14 cellular contexts compared by ENCODE assay signal in the genomic region with DNA sequence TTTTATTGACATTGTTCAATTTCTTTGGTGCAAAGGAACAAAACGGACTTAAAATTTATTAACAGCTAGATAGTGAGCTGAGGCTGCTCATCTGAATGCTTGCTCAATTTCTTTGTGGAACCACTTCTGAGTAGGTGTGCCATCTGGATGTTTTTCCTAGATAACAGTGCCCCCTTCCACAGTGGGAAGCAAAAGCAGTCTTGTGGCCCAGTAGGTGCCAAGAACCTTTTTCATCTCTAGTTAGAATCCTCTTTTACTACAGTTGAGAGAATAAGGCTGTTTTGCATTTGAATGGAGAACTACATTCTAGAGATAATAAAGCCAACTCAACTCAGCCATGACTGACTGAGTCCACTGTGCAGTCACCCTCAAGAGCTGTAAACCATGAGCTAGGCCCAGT. TPM values are rescaled to one million over a fixed set of nuclear protein-coding genes. Genes with fewer than 3 reads are reported as not detected.
DNase-seq lines count a peak whose midpoint lies in the region; ATAC-seq, FAIRE-seq and TF ChIP-seq lines count a peak whose summit lies in the region.
"Had no signal": no experiment of that assay in that cellular context is flagged by ENCODE, and none has a peak within 500 bp of the region (broad histone marks: within the 10 kb centered on the region; RNA-seq: fewer than 3 reads in every experiment).

No MANE protein-coding gene starts in this region.

- H3K27me3 ChIP-seq in bronchial epithelial cell (ENCODE audit: control insufficient read depth, insufficient read depth, low read length), result no peaks in the 10 kb centered on the region
- H3K27me3 ChIP-seq in smooth muscle cell (ENCODE audit: low read depth), result no peaks in the 10 kb centered on the region
- H3K27me3 ChIP-seq: right atrium auricular region, transverse colon had no signal

- FAIRE-seq in bronchial epithelial cell (lab: Jason Lieb, UNC), result no peak
- FAIRE-seq: H1 had no signal

- no peaks in the 10 kb centered on the region for H3K4me1 ChIP-seq in smooth muscle cell (ENCODE audit: low read depth)

- no peak overlapping the region for H3K9ac ChIP-seq in smooth muscle cell (ENCODE audit: low read depth)

- H3F3A ChIP-seq in smooth muscle cell (ENCODE audit: low read depth), result peaks cover 54% of the 10 kb centered on the region

- DNase-seq in NCI-H2171 treated with DMSO at 0.1 percent for 48 hours (lab: John Stamatoyannopoulos, UW) (peak; percentile 24), NCI-H2171 (lab: John Stamatoyannopoulos, UW) (no peak), NB4 (ENCODE audit: low read depth) (peak; percentile 25), bronchial epithelial cell (ENCODE audit: low read depth) (peak; percentile 90), smooth muscle cell (lab: John Stamatoyannopoulos, UW; ENCODE audit: unreplicated experiment) (no peak), COLO668 (lab: John Stamatoyannopoulos, UW; ENCODE audit: unreplicated experiment) (no peak), DMS114 treated with DMSO at 0.1 percent for 48 hours (lab: John Stamatoyannopoulos, UW; ENCODE audit: unreplicated experiment) (no peak)
- DNase-seq: CD4-positive, alpha-beta T cell; SHP77 treated with DMSO at 0.1 percent for 48 hours; stimulated activated CD4-positive, alpha-beta T cell treated with anti-CD3 and anti-CD28 coated beads, Interleukin-4, amount 100 ng/mL, for 24 hours; transverse colon had no signal

- peak overlapping the region; percentile 51 for H3K27ac ChIP-seq in smooth muscle cell (ENCODE audit: low read depth)
- H3K27ac ChIP-seq: transverse colon had no signal

- ATAC-seq in activated CD4-positive, CD25-positive, alpha-beta regulatory T cell treated with anti-CD3 and anti-CD28 coated beads, Interleukin-2, amount 50 U/mL, for 24 hours, result no peak

- no peaks in the 10 kb centered on the region for H3K79me2 ChIP-seq in smooth muscle cell (ENCODE audit: low read depth)

- 52% methylated on average over 1 of the region's 1 CpG for WGBS in smooth muscle cell (ENCODE audit: low lambda C conversion rate)

- TF ChIP-seq CTCF in NB4 (IDR thresholded peaks at IDR 0.05; ENCODE audit: low read depth, low read length) (no peak), bronchial epithelial cell (IDR thresholded peaks at IDR 0.05; ENCODE audit: insufficient read depth, low read length, severe bottlenecking) (peak; percentile 32), smooth muscle cell (IDR thresholded peaks at IDR 0.05; ENCODE audit: borderline replicate concordance, insufficient read depth, poor library complexity, severe bottlenecking) (no peak)

- H3K4me3 ChIP-seq in NB4 (ENCODE audit: low read depth, low read length), result no peak overlapping the region
- H3K4me3 ChIP-seq in bronchial epithelial cell (ENCODE audit: low read depth, low read length), result no peak overlapping the region
- no peak overlapping the region for H3K4me3 ChIP-seq in smooth muscle cell
- H3K4me3 ChIP-seq: right atrium auricular region, transverse colon had no signal

- H4K20me1 ChIP-seq in smooth muscle cell (ENCODE audit: low read depth), result peaks cover 40% of the 10 kb centered on the region

- no peak overlapping the region for H3K4me2 ChIP-seq in smooth muscle cell

- no peaks in the 10 kb centered on the region for H3K9me3 ChIP-seq in smooth muscle cell (replicated peaks; ENCODE audit: low read depth)
- H3K9me3 ChIP-seq: right atrium auricular region, transverse colon had no signal

- TF ChIP-seq POLR2A in NB4 (IDR thresholded peaks at IDR 0.05; ENCODE audit: extremely low read depth, insufficient read length), result no peak

- H3K36me3 ChIP-seq in bronchial epithelial cell (ENCODE audit: control insufficient read depth, insufficient read depth, low read length) (peaks cover 3% of the 10 kb centered on the region), smooth muscle cell (ENCODE audit: low read depth) (peaks cover 4% of the 10 kb centered on the region)
- H3K36me3 ChIP-seq: transverse colon had no signal

- no peak overlapping the region for H2AFZ ChIP-seq in smooth muscle cell (ENCODE audit: low read depth)

RNA-seq across cellular contexts. Expression of a gene that starts 13.3 kb away (rescaled TPM):
- 326 and 618 TPM in 2 replicates for total RNA-seq in bronchial epithelial cell
- 287 and 367 TPM in 2 replicates for total RNA-seq in smooth muscle cell
- polyA plus RNA-seq in smooth muscle cell, result 337 and 338 TPM in 2 replicates
- total RNA-seq: CD4-positive, alpha-beta T cell had no signal

Comparison
In these comparisons a context has a peak if more than half of its experiments do, and no peak if none do; other contexts are left out.
1. DNase-seq: peak in NCI-H2171 treated with DMSO at 0.1 percent for 48 hours (single experiment), NB4 (single experiment) and bronchial epithelial cell (single experiment); none in NCI-H2171 (single experiment), smooth muscle cell (single experiment), COLO668 (single experiment) and DMS114 treated with DMSO at 0.1 percent for 48 hours (single experiment).